29 cellular contexts compared by ENCODE assay signal in the genomic region with DNA sequence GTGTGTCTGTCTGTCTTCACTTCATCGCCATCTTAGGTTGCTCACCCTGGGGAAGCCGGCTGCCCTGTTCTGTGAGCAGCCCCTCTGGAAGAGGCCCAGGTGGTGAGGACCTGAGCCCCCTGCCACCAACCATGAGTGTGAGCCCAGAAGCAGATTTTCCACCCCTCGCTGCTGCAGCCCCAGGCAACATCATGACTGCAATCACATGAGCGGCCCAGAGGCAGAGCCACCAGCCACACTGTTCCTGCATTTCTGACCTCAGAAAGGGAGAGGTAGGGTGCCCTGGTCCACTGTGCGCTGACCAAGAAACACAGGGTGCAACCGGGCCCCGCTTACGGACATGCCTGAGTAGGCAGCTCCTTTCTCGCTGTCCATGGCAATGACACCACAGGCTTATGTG.
"Had no signal": no experiment of that assay in that cellular context is flagged by ENCODE, and none has a peak within 500 bp of the region (broad histone marks: within the 10 kb centered on the region; RNA-seq: fewer than 3 reads in every experiment).

No MANE protein-coding gene starts in this region.

- H3K36me3 ChIP-seq: heart left ventricle, lower lobe of right lung, pancreas, right lobe of liver, stomach, thyroid gland, transverse colon, upper lobe of left lung had no signal

- H3K27me3 ChIP-seq: pancreas, right lobe of liver, stomach, testis, thyroid gland, transverse colon, upper lobe of left lung had no signal

- H3K9me3 ChIP-seq: heart left ventricle, lower lobe of right lung, mucosa of descending colon, pancreas, psoas muscle, right lobe of liver, stomach, testis, thyroid gland, transverse colon, upper lobe of left lung had no signal

- H3K36me3 Mint-ChIP-seq: immature natural killer cell; naive thymus-derived CD4-positive, alpha-beta T cell; natural killer cell treated with Interleukin-12 subunit alpha and Interleukin-12 subunit beta and Interleukin-15 and Interleukin-18, amount 100 ng/mL, for 72 hours; stimulated activated naive B cell treated with anti-CD40 and anti-IgM and Interleukin-4, amounts not matched to agents 10 μg/mL and 1 μg/mL and 100 μg/mL, for 72 hours had no signal

- H3K4me1 ChIP-seq: heart left ventricle, lower lobe of right lung, pancreas, psoas muscle, right lobe of liver, stomach, testis, transverse colon, upper lobe of left lung had no signal

- H3K9me3 Mint-ChIP-seq: immature natural killer cell; natural killer cell treated with Interleukin-12 subunit alpha and Interleukin-12 subunit beta and Interleukin-15 and Interleukin-18, amount 100 ng/mL, for 72 hours had no signal

- DNase-seq: hypothalamus; immature natural killer cell; lower lobe of right lung; mammary epithelial cell; mesendoderm; midbrain; mucosa of descending colon; naive thymus-derived CD4-positive, alpha-beta T cell; nucleus accumbens; pancreas; psoas muscle; right lobe of liver; stimulated activated CD4-positive, alpha-beta T cell treated with anti-CD3 and anti-CD28 coated beads, Interleukin-12 subunit alpha, Interleukin-12 subunit beta, amount 100 ng/mL, for 4 hours; stimulated activated CD4-positive, alpha-beta T cell treated with anti-CD3 and anti-CD28 coated beads, Interleukin-15, amount 100 ng/mL, for 24 hours; stimulated activated CD4-positive, alpha-beta T cell treated with anti-CD3 and anti-CD28 coated beads, Interleukin-2, amount 100 ng/mL, for 24 hours; stimulated activated CD4-positive, alpha-beta T cell treated with anti-CD3 and anti-CD28 coated beads, Interleukin-4, amount 100 ng/mL, for 1 hour; stimulated activated naive B cell treated with anti-CD40 and anti-IgM and Interleukin-4, amounts not matched to agents 10 μg/mL and 1 μg/mL and 100 μg/mL, for 72 hours; stimulated activated naive CD8-positive, alpha-beta T cell treated with anti-CD3 and anti-CD28 coated beads, Interleukin-15, Interleukin-2, amounts not matched to agents 100 U/mL and 50 U/mL, for 24 hours; stomach; testis; thyroid gland; transverse colon; upper lobe of left lung had no signal

- H3K4me3 Mint-ChIP-seq: immature natural killer cell; naive thymus-derived CD4-positive, alpha-beta T cell; natural killer cell treated with Interleukin-12 subunit alpha and Interleukin-12 subunit beta and Interleukin-15 and Interleukin-18, amount 100 ng/mL, for 72 hours; stimulated activated naive B cell treated with anti-CD40 and anti-IgM and Interleukin-4, amounts not matched to agents 10 μg/mL and 1 μg/mL and 100 μg/mL, for 72 hours had no signal

- FAIRE-seq: islet of Langerhans, pancreas, urothelium cell line had no signal

- H3K27ac ChIP-seq: heart left ventricle, lower lobe of right lung, pancreas, psoas muscle, right lobe of liver, skin epidermis, stomach, testis, thyroid gland, transverse colon, upper lobe of left lung had no signal

- H3K4me3 ChIP-seq: heart left ventricle, lower lobe of right lung, mucosa of descending colon, pancreas, psoas muscle, right lobe of liver, skin epidermis, stomach, testis, thyroid gland, transverse colon, upper lobe of left lung had no signal

- H3K4me1 Mint-ChIP-seq: immature natural killer cell had no signal

- H3K27ac Mint-ChIP-seq: immature natural killer cell; naive thymus-derived CD4-positive, alpha-beta T cell; natural killer cell treated with Interleukin-12 subunit alpha and Interleukin-12 subunit beta and Interleukin-15 and Interleukin-18, amount 100 ng/mL, for 72 hours; stimulated activated naive B cell treated with anti-CD40 and anti-IgM and Interleukin-4, amounts not matched to agents 10 μg/mL and 1 μg/mL and 100 μg/mL, for 72 hours had no signal

- ATAC-seq: heart left ventricle; left lobe of liver; lower lobe of right lung; mucosa of descending colon; naive thymus-derived CD4-positive, alpha-beta T cell; natural killer cell treated with Interleukin-12 subunit alpha and Interleukin-12 subunit beta and Interleukin-15 and Interleukin-18, amount 100 ng/mL, for 72 hours; pancreas; psoas muscle; right lobe of liver; stimulated activated naive B cell treated with anti-CD40 and anti-IgM and Interleukin-4, amounts not matched to agents 10 μg/mL and 1 μg/mL and 100 μg/mL, for 72 hours; stimulated activated naive CD8-positive, alpha-beta T cell treated with anti-CD3 and anti-CD28 coated beads, Interleukin-15, Interleukin-2, amounts not matched to agents 100 U/mL and 50 U/mL, for 24 hours had no signal
